Comparison of ENCODE assay signal across 10 cellular contexts in genomic region chr4:15906024-15906443, GRCh38. TPM values are rescaled to one million over a fixed set of nuclear protein-coding genes. Genes with fewer than 3 reads are reported as not detected.
DNase-seq lines count a peak whose midpoint lies in the region; ATAC-seq and TF ChIP-seq lines count a peak whose summit lies in the region.
"Had no signal": no experiment of that assay in that cellular context is flagged by ENCODE, and none has a peak within 500 bp of the region (broad histone marks: within the 10 kb centered on the region; RNA-seq: fewer than 3 reads in every experiment).

No MANE protein-coding gene starts in this region.

- H3K9me3 Mint-ChIP-seq in CD8-positive, alpha-beta T cell, result no peaks in the 10 kb centered on the region
- H3K9me3 Mint-ChIP-seq in osteocyte (ENCODE audit: unreplicated experiment), result peaks cover 17% of the 10 kb centered on the region

- CTCF ChIA-PET in CD8-positive, alpha-beta T cell (lab: Charles Lee), result interaction anchor here (1.9 to 3.6 kb wide), 2 partner anchors 23 to 101 kb away, joined by 7 to 9 read pairs; no protein-coding TSS in a partner anchor

- no peaks in the 10 kb centered on the region for H3K27me3 ChIP-seq in prostate gland (replicated peaks; ENCODE audit: insufficient read depth)
- H3K27me3 ChIP-seq in CD8-positive, alpha-beta T cell (ENCODE audit: insufficient read depth, low read length), result no peaks in the 10 kb centered on the region
- H3K27me3 ChIP-seq: esophagus muscularis mucosa had no signal

- H3K27me3 Mint-ChIP-seq in CD8-positive, alpha-beta T cell (ENCODE audit: low read depth), result peaks cover 20% of the 10 kb centered on the region
- H3K27me3 Mint-ChIP-seq in osteocyte (ENCODE audit: unreplicated experiment), result no peaks in the 10 kb centered on the region

- 63% methylated on average over 25 of the region's 25 CpGs for WGBS in prostate gland

- ATAC-seq in GM19395 (IDR thresholded peaks at IDR 0.05; ENCODE audit: unreplicated experiment), result no peak
- ATAC-seq in CD8-positive, alpha-beta T cell, result no peak

- H3K27ac Mint-ChIP-seq in CD8-positive, alpha-beta T cell, result no peak overlapping the region
- H3K27ac Mint-ChIP-seq in osteocyte (ENCODE audit: unreplicated experiment), result no peak overlapping the region

- peaks cover 17% of the 10 kb centered on the region for H3K9me3 ChIP-seq in ES-I3 (ENCODE audit: control insufficient read depth, insufficient read depth, low read length)
- no peaks in the 10 kb centered on the region for H3K9me3 ChIP-seq in prostate gland
- H3K9me3 ChIP-seq in CD8-positive, alpha-beta T cell (ENCODE audit: low read length), result no peaks in the 10 kb centered on the region
- H3K9me3 ChIP-seq: esophagus muscularis mucosa had no signal

- intact Hi-C loops in prostate gland (cut with DNase I), result no loop called here
- intact Hi-C loops in CD8-positive, alpha-beta T cell (cut with DNase I, micrococcal nuclease), result no loop called here

- H3K9ac ChIP-seq in ES-I3 (ENCODE audit: low read depth, low read length), result peak overlapping the region; percentile 43

- no peaks in the 10 kb centered on the region for H3K4me1 Mint-ChIP-seq in CD8-positive, alpha-beta T cell (ENCODE audit: low read depth)
- peaks cover 9% of the 10 kb centered on the region for H3K4me1 Mint-ChIP-seq in osteocyte (ENCODE audit: unreplicated experiment)

- DNase-seq in NCI-H345 (lab: John Stamatoyannopoulos, UW) (peak; percentile 76), glomerular visceral epithelial cell (ENCODE audit: extremely low spot score) (peak; percentile 50), prostate gland (ENCODE audit: low spot score) (peak; percentile 34), middle frontal gyrus (ENCODE audit: extremely low spot score, low spot score) (no peak), osteocyte (ENCODE audit: extremely low spot score, unreplicated experiment) (no peak)
- no peak for DNase-seq in CD8-positive, alpha-beta T cell

- H3K36me3 Mint-ChIP-seq in CD8-positive, alpha-beta T cell, result no peaks in the 10 kb centered on the region
- H3K36me3 Mint-ChIP-seq in osteocyte (ENCODE audit: unreplicated experiment), result no peaks in the 10 kb centered on the region

- H3K27ac ChIP-seq in prostate gland, result no peak overlapping the region
- H3K27ac ChIP-seq in CD8-positive, alpha-beta T cell (ENCODE audit: low read depth, low read length), result no peak overlapping the region
- H3K27ac ChIP-seq: esophagus muscularis mucosa had no signal

- peak overlapping the region in 1 of 2 donors; percentile 11 for H3K4me3 ChIP-seq in prostate gland
- no peak overlapping the region for H3K4me3 ChIP-seq in CD8-positive, alpha-beta T cell (ENCODE audit: low read depth, low read length)
- H3K4me3 ChIP-seq: esophagus muscularis mucosa had no signal

- no peak overlapping the region for H3K4me3 Mint-ChIP-seq in CD8-positive, alpha-beta T cell
- no peak overlapping the region for H3K4me3 Mint-ChIP-seq in osteocyte (ENCODE audit: unreplicated experiment)

- POLR2A ChIA-PET in CD8-positive, alpha-beta T cell (lab: Charles Lee), result no interaction called here

- TF ChIP-seq CTCF in prostate gland (IDR thresholded peaks at IDR 0.05) (no peak), osteocyte (IDR thresholded peaks at IDR 0.05) (no peak)
- TF ChIP-seq CTCF in CD8-positive, alpha-beta T cell (IDR thresholded peaks at IDR 0.05), result no peak

- H3K4me1 ChIP-seq in ES-I3 (ENCODE audit: insufficient read depth, low read length), result peaks cover 9% of the 10 kb centered on the region
- H3K4me1 ChIP-seq in prostate gland (replicated peaks), result no peaks in the 10 kb centered on the region
- no peaks in the 10 kb centered on the region for H3K4me1 ChIP-seq in CD8-positive, alpha-beta T cell (ENCODE audit: insufficient read depth, low read length)

- TF ChIP-seq POLR2A in prostate gland (IDR thresholded peaks at IDR 0.05), result no peak

- no peaks in the 10 kb centered on the region; the same call in 1 of the 2 replicates for H3K36me3 ChIP-seq in ES-I3 (ENCODE audit: insufficient read depth, low read length)
- no peaks in the 10 kb centered on the region for H3K36me3 ChIP-seq in prostate gland
- no peaks in the 10 kb centered on the region for H3K36me3 ChIP-seq in CD8-positive, alpha-beta T cell (ENCODE audit: insufficient read depth, low read length)
- H3K36me3 ChIP-seq: esophagus muscularis mucosa had no signal

RNA-seq across cellular contexts. Expression of gene FGFBP1, which starts 32.5 kb away (rescaled TPM):
- 1 to 10 TPM; 1.1 to 1.4 TPM for total RNA-seq in prostate gland
- total RNA-seq in CD8-positive, alpha-beta T cell, result not detected
- not detected in 2 replicates for total RNA-seq in osteocyte

RNA-seq across cellular contexts. Expression of gene FGFBP2, which starts 56.9 kb away (rescaled TPM):
- total RNA-seq in prostate gland (10 to 100 TPM in 1 of 2 donors, not detected in 1; 78.8 TPM), osteocyte (not detected in 2 replicates)
- total RNA-seq in CD8-positive, alpha-beta T cell, result 1 to 10 TPM; 8.2 to 9.9 TPM
- total RNA-seq: HT1080 had no signal

Comparison
In these comparisons a context has a peak if more than half of its experiments do, and no peak if none do; other contexts are left out.
1. DNase-seq: peak in NCI-H345 (single experiment), glomerular visceral epithelial cell (single experiment) and prostate gland (single experiment); none in middle frontal gyrus (single experiment), CD8-positive, alpha-beta T cell (0 of 7) and osteocyte (single experiment).